16 cellular contexts compared by ENCODE assay signal in genomic region chr14:97827746-97828145, GRCh38.
"Had no signal": no experiment of that assay in that cellular context is flagged by ENCODE, and none has a peak within 500 bp of the region (broad histone marks: within the 10 kb centered on the region; RNA-seq: fewer than 3 reads in every experiment).

No MANE protein-coding gene starts in this region.

- H3K9me3 ChIP-seq: esophagus muscularis mucosa, right atrium auricular region had no signal

- H3K79me2 ChIP-seq: hepatocyte had no signal

- H3K27me3 ChIP-seq: hepatocyte, right atrium auricular region had no signal

- H3K4me2 ChIP-seq: hepatocyte had no signal

- H3K4me1 ChIP-seq: esophagus muscularis mucosa, right atrium auricular region, stomach had no signal

- H3K4me3 ChIP-seq: esophagus muscularis mucosa, hepatocyte, lung, right atrium auricular region, stomach had no signal

- H2AFZ ChIP-seq: hepatocyte had no signal

- ATAC-seq: left colon, left ventricle myocardium superior had no signal

- H3K27ac ChIP-seq: esophagus muscularis mucosa, hepatocyte, right atrium auricular region, stomach had no signal

- DNase-seq: cerebellar nuclear complex; foreskin melanocyte; head of caudate nucleus; left colon; left ventricle myocardium superior; mesendoderm; naive B cell; small intestine; stimulated activated CD4-positive, alpha-beta T cell treated with anti-CD3 and anti-CD28 coated beads, Interleukin-12 subunit alpha, Interleukin-12 subunit beta, amount 100 ng/mL, for 4 hours; stimulated activated naive CD4-positive, alpha-beta T cell; stomach; trophoblast cell had no signal

- H3K36me3 ChIP-seq: esophagus muscularis mucosa, right atrium auricular region, stomach had no signal
